ENCODE assay signal across 20 cellular contexts in the genomic region with DNA sequence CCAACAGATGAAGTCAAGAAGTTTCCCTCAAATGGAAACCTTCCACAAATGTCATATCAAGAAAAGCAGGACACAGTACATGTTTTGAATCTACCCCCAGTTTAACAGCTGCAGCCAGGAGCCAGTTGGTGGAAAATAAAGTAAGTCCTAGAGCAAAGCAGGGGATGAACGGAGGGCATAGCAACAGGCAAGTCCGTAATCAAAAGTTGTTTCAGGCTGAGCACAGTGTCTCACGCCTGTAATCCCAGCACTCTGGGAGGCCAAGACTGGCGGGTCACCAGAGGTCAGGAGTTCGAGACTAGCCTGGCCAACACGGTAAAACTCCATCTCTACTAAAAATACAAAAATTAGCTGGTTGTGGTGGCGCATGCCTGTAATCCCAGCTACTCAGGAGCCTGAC. TPM values are rescaled to one million over a fixed set of nuclear protein-coding genes. Genes with fewer than 3 reads are reported as not detected.
A peak's percentile ranks its signal among the peaks of the same experiment; 100 is the strongest.
DNase-seq lines count a peak whose midpoint lies in the region; ATAC-seq, FAIRE-seq and TF ChIP-seq lines count a peak whose summit lies in the region.
"Had no signal": no experiment of that assay in that cellular context is flagged by ENCODE, and none has a peak within 500 bp of the region (broad histone marks: within the 10 kb centered on the region; RNA-seq: fewer than 3 reads in every experiment).

No MANE protein-coding gene starts in this region.

- no peak for ATAC-seq in GM19395 (IDR thresholded peaks at IDR 0.05; ENCODE audit: unreplicated experiment)

- peak overlapping the region; percentile 60 for H3K27ac Mint-ChIP-seq in endodermal cell
- H3K27ac Mint-ChIP-seq: B cell; CD4-positive, alpha-beta T cell had no signal

- TF ChIP-seq CTCF in endodermal cell (conservative IDR thresholded peaks at IDR 0.05) (no peak), stomach (IDR thresholded peaks at IDR 0.05) (no peak)

- WGBS in endodermal cell (ENCODE audit: insufficient coverage in 1 of 2, insufficient read length in 1 of 2), 2 experiments: 78 to 83% methylated on average over 7 of the region's 7 CpGs
- 76 to 85% (median 82%) methylated on average over 7 of the region's 7 CpGs for WGBS in stomach, 5 donors

- peaks cover 3% of the 10 kb centered on the region for H3K36me3 ChIP-seq in endodermal cell (ENCODE audit: control insufficient read depth, insufficient read depth, low read length)
- no peaks in the 10 kb centered on the region for H3K36me3 ChIP-seq in stomach

- H3K27me3 ChIP-seq in endodermal cell (ENCODE audit: control insufficient read depth, insufficient read depth, low read length, poor library complexity, severe bottlenecking) (no peaks in the 10 kb centered on the region), stomach (peaks cover 15 to 36% (median 27%) of the 10 kb centered on the region in 3 donors)

- no peak overlapping the region for H3K9ac ChIP-seq in endodermal cell (ENCODE audit: extremely low read depth, low read length, poor library complexity, severe bottlenecking)
- H3K9ac ChIP-seq: GM23248 had no signal

- no peaks in the 10 kb centered on the region for H3K27me3 Mint-ChIP-seq in endodermal cell (ENCODE audit: insufficient read depth)

- peak; percentile 83 for FAIRE-seq in HTR-8/SVneo (lab: Jason Lieb, UNC)
- FAIRE-seq: GM19239 had no signal

- peaks cover 26% of the 10 kb centered on the region for H3K4me1 Mint-ChIP-seq in endodermal cell

- peaks cover 10% of the 10 kb centered on the region for H3K4me1 ChIP-seq in endodermal cell (ENCODE audit: control insufficient read depth, insufficient read depth, low read length)
- peaks cover 19 to 27% (median 26%) of the 10 kb centered on the region in 4 donors for H3K4me1 ChIP-seq in stomach

- H3K36me3 Mint-ChIP-seq in endodermal cell (ENCODE audit: low read depth): peaks cover 12% of the 10 kb centered on the region

- intact Hi-C loops in stomach (cut with DNase I; ENCODE audit: low total_unique reads): no loop called here

- DNase-seq in DMS114 treated with DMSO at 0.1 percent for 48 hours (lab: John Stamatoyannopoulos, UW; ENCODE audit: unreplicated experiment) (peak; percentile 79), HTR-8/SVneo (ENCODE audit: insufficient read length, low spot score) (no peak), endodermal cell (peak; percentile 68), stomach (peak; percentile 11), NCI-H1436 (lab: John Stamatoyannopoulos, UW) (no peak), NCI-H82 (lab: John Stamatoyannopoulos, UW) (no peak)
- DNase-seq: ACHN; C1 segment of cervical spinal cord; CD4-positive, alpha-beta T cell; DMS153; DMS79 treated with DMSO at 0.1 percent for 48 hours; EL; GF-D8; GM23248; H7 had no signal

- no peak overlapping the region for H3K27ac ChIP-seq in endodermal cell (ENCODE audit: low read depth, low read length)
- H3K27ac ChIP-seq in stomach: no peak overlapping the region
- H3K27ac ChIP-seq: GM23248 had no signal

- TF ChIP-seq EP300 in stomach (IDR thresholded peaks at IDR 0.05): no peak

- no peaks in the 10 kb centered on the region for H3K9me3 Mint-ChIP-seq in endodermal cell
- H3K9me3 Mint-ChIP-seq: CD4-positive, alpha-beta T cell had no signal

- H3K9me3 ChIP-seq in endodermal cell (ENCODE audit: control insufficient read depth, low read length) (no peaks in the 10 kb centered on the region), stomach (no peaks in the 10 kb centered on the region)

- no peak for TF ChIP-seq POLR2A in stomach (IDR thresholded peaks at IDR 0.05)

- H3K4me3 Mint-ChIP-seq in endodermal cell: no peak overlapping the region
- H3K4me3 Mint-ChIP-seq: B cell; CD4-positive, alpha-beta T cell had no signal

- H3K4me3 ChIP-seq in endodermal cell (ENCODE audit: low read length) (no peak overlapping the region), stomach (no peak overlapping the region)
- H3K4me3 ChIP-seq: GM23248 had no signal

RNA-seq across cellular contexts. Expression of a gene that starts 2.4 kb away (rescaled TPM):
- total RNA-seq in endodermal cell (100 to 1,000 TPM; 333 to 397 TPM), stomach (1 to 10 TPM in 2 of 5 donors, under 1 TPM in 1, not detected in 2; under 0.01 to 2.8 (median 1.2) TPM)
- polyA plus RNA-seq in endodermal cell (2013, experiment 1 of 2): 49.1 TPM
- 49.8 TPM for polyA plus RNA-seq in endodermal cell (2013, experiment 2 of 2)
- under 1 TPM in 1 of 3 donors, not detected in 2; 0.23 TPM for polyA plus RNA-seq in stomach
- total RNA-seq: A172, B cell, GM23248, HT1080 had no signal
- polyA plus RNA-seq: GM23248 had no signal

RNA-seq across cellular contexts. Expression of a gene that starts 36.6 kb away (rescaled TPM):
- total RNA-seq in endodermal cell (10 to 100 TPM; 26.7 to 27.9 TPM), stomach (10 to 100 TPM; 10.7 to 58.9 (median 32.7) TPM)
- 18.3 TPM for polyA plus RNA-seq in endodermal cell (2013, experiment 1 of 2)
- 17.1 TPM for polyA plus RNA-seq in endodermal cell (2013, experiment 2 of 2)
- polyA plus RNA-seq in stomach: 1 to 10 TPM; 3.2 to 5.5 (median 5.2) TPM

Comparison
In these comparisons a context has a peak if more than half of its experiments do, and no peak if none do; other contexts are left out.
1. DNase-seq: peak in DMS114 treated with DMSO at 0.1 percent for 48 hours (single experiment), endodermal cell (single experiment) and stomach (single experiment); none in HTR-8/SVneo (single experiment), NCI-H1436 (single experiment) and NCI-H82 (single experiment).
2. RNA of a gene that starts 2.4 kb away (total RNA-seq): 333 to 397 TPM in endodermal cell; under 0.01 to 2.8 TPM in stomach; every median in the first group is over 10 times any median in the second.